Comparison of ENCODE assay signal across 8 cellular contexts in the genomic region with DNA sequence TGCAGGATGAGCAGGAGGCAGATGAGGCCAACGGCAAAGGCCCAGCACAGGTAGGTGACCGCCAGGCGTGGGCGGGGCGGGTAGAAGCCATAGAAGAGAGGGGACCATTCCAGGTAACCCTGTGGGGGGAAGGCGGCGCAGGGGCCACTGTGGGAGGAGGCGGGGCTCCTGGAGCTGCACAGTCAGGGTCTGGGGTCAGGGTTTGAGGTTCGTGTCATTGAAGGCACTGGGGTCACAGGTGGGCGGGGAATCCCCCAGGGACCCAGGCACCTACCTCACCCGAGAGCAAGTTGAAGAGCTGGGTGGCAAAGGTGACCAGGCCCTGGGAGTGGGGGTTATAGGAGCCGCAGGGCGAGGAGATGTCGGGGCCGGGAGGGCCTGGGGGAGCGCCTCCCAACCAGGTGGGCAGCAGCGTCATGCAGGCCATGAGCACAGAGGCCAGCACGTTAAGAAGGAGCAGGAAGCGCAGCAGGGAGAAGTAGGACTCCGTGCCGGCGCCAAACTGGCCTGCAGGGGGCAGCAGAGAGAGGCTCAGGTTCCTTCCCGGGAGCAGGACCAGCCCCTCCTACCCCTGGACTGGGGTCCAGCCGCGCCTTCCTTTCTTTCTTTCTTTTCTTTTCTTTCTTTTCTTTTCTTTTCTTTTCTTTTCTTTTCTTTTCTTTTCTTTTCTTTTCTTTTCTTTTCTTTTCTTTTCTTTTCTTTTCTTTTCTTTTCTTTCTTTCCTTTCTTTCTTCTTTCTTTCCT. TPM values are rescaled to one million over a fixed set of nuclear protein-coding genes. Genes with fewer than 3 reads are reported as not detected.
DNase-seq lines count a peak whose midpoint lies in the region; ATAC-seq and TF ChIP-seq lines count a peak whose summit lies in the region.

No MANE protein-coding gene starts in this region.

- DNase-seq in AG10803 (ENCODE audit: low read depth): peak; percentile 76
- peak; percentile 85 to 88 for DNase-seq in NCI-H1930 (lab: John Stamatoyannopoulos, UW)
- DNase-seq in T-helper 2 cell treated with Interferon-gamma antibody and Interleukin-4, amounts not matched to agents 5 μg/mL and 100 μg/mL, for 36 hours (ENCODE audit: low spot score): peak; percentile 82
- peak; percentile 71 for DNase-seq in amniotic epithelial cell (ENCODE audit: low read depth)
- peak; percentile 96 for DNase-seq in left ventricle myocardium superior
- peak; percentile 65 to 81 for DNase-seq in gastrocnemius medialis

- no peak overlapping the region for H3K27ac Mint-ChIP-seq in T-helper 2 cell treated with Interferon-gamma antibody and Interleukin-4, amounts not matched to agents 5 μg/mL and 100 μg/mL, for 36 hours

- no peak overlapping the region for H3K4me3 Mint-ChIP-seq in T-helper 2 cell treated with Interferon-gamma antibody and Interleukin-4, amounts not matched to agents 5 μg/mL and 100 μg/mL, for 36 hours

- TF ChIP-seq POLR2A in gastrocnemius medialis (IDR thresholded peaks at IDR 0.05): no peak

- H3K27me3 Mint-ChIP-seq in T-helper 2 cell treated with Interferon-gamma antibody and Interleukin-4, amounts not matched to agents 5 μg/mL and 100 μg/mL, for 36 hours (ENCODE audit: low read depth): no peaks in the 10 kb centered on the region

- peaks cover 0 to 7% of the 10 kb centered on the region in 2 donors for H3K4me1 ChIP-seq in gastrocnemius medialis

- H3K9me3 ChIP-seq in gastrocnemius medialis: no peaks in the 10 kb centered on the region

- H3K4me1 Mint-ChIP-seq in T-helper 2 cell treated with Interferon-gamma antibody and Interleukin-4, amounts not matched to agents 5 μg/mL and 100 μg/mL, for 36 hours (ENCODE audit: low read depth): peaks cover 13% of the 10 kb centered on the region

- TF ChIP-seq CTCF in AG10803 (conservative IDR thresholded peaks at IDR 0.05; ENCODE audit: low read length) (peak; percentile 81), gastrocnemius medialis (IDR thresholded peaks at IDR 0.05 in 4 of 5, conservative IDR thresholded peaks at IDR 0.05 in 1 of 5) (peak; percentile 69 to 88 (median 86))

- no peaks in the 10 kb centered on the region for H3K9me3 Mint-ChIP-seq in T-helper 2 cell treated with Interferon-gamma antibody and Interleukin-4, amounts not matched to agents 5 μg/mL and 100 μg/mL, for 36 hours

- ATAC-seq in GM21723 (IDR thresholded peaks at IDR 0.05; ENCODE audit: unreplicated experiment) (peak; percentile 78), left ventricle myocardium superior (peak; percentile 90), gastrocnemius medialis (peak; percentile 85 to 95), HG03175 (IDR thresholded peaks at IDR 0.05; ENCODE audit: unreplicated experiment) (no peak)

- no peaks in the 10 kb centered on the region for H3K36me3 ChIP-seq in gastrocnemius medialis

- no peaks in the 10 kb centered on the region for H3K36me3 Mint-ChIP-seq in T-helper 2 cell treated with Interferon-gamma antibody and Interleukin-4, amounts not matched to agents 5 μg/mL and 100 μg/mL, for 36 hours (ENCODE audit: low read depth)

- intact Hi-C loops in left ventricle myocardium superior (cut with micrococcal nuclease) (no loop called here), gastrocnemius medialis (cut with DNase I; ENCODE audit: low total_unique reads) (loop anchor here (1.0 to 10.0 kb wide), 3 partner anchors 63 to 296 kb away; a partner anchor contains a TSS)

- in situ Hi-C loops in gastrocnemius medialis (cut with MboI; ENCODE audit: low sequenced_read_pairs in 4 of 4): loop anchor here in 2 of 4 donors (5.0 kb wide), 1 partner anchor 64 kb away; no protein-coding TSS in a partner anchor

- H3K4me3 ChIP-seq in AG10803 (ENCODE audit: low read length): no peak overlapping the region
- no peak overlapping the region for H3K4me3 ChIP-seq in gastrocnemius medialis

- no peak overlapping the region for H3K27ac ChIP-seq in gastrocnemius medialis

- H3K27me3 ChIP-seq in gastrocnemius medialis: peaks cover 20 to 27% (median 23%) of the 10 kb centered on the region in 3 donors

RNA-seq across cellular contexts. Expression of a gene that starts 4.6 kb away (rescaled TPM):
- total RNA-seq in left ventricle myocardium superior (1.7 TPM), gastrocnemius medialis (1 to 10 TPM in 1 of 4 donors, under 1 TPM in 1, not detected in 2; 0.87 to 1.6 TPM)

RNA-seq across cellular contexts. Expression of a gene that starts 8.8 kb away (rescaled TPM):
- total RNA-seq in left ventricle myocardium superior (5.9 TPM), gastrocnemius medialis (10 to 100 TPM in 3 of 4 donors, 1 to 10 TPM in 1; 6.5 to 14.2 (median 11.9) TPM)

RNA-seq across cellular contexts. Expression of a gene that starts 21.0 kb away (rescaled TPM):
- total RNA-seq in left ventricle myocardium superior (14.8 TPM), gastrocnemius medialis (10 to 100 TPM; 11.6 to 36.4 (median 19.3) TPM)

RNA-seq across cellular contexts. Expression of a gene that starts 22.8 kb away (rescaled TPM):
- total RNA-seq in left ventricle myocardium superior (18.5 TPM), gastrocnemius medialis (10 to 100 TPM; 40.9 to 48.9 (median 43.9) TPM)

RNA-seq across cellular contexts. Expression of a gene that starts 30.8 kb away (rescaled TPM):
- total RNA-seq in left ventricle myocardium superior: 23.2 TPM
- 10 to 100 TPM in 2 of 4 donors, 1 to 10 TPM in 2; 5.1 to 14.0 (median 10.2) TPM for total RNA-seq in gastrocnemius medialis
